9 cellular contexts compared by ENCODE assay signal in the genomic region with DNA sequence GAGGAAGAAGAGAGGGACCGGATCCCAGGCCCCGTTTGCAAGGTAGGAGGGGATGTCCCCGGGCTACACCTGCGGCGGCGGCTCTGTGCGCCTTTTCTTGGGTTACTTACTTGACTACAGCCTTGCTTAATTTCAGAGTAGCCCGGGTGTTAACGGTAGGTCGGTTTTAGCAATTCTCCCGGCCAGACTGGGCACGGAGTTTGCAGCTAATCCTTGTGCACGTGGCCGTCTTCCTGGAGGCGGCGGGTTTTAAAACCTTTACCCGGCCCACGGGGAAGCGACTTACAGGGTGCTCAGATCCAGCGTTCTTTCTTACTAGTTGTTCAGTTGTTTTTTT. TPM values are rescaled to one million over a fixed set of nuclear protein-coding genes. Genes with fewer than 3 reads are reported as not detected.
A peak's percentile ranks its signal among the peaks of the same experiment; 100 is the strongest.
DNase-seq lines count a peak whose midpoint lies in the region; ATAC-seq and TF ChIP-seq lines count a peak whose summit lies in the region.
"Had no signal": no experiment of that assay in that cellular context is flagged by ENCODE, and none has a peak within 500 bp of the region (broad histone marks: within the 10 kb centered on the region; RNA-seq: fewer than 3 reads in every experiment).

No MANE protein-coding gene starts in this region.

- H3K36me3 ChIP-seq in endodermal cell (ENCODE audit: control insufficient read depth, insufficient read depth, low read length): peaks cover 47% of the 10 kb centered on the region
- H3K36me3 ChIP-seq in rectal smooth muscle tissue (ENCODE audit: control insufficient read depth, insufficient read depth, low read length): peaks cover 8% of the 10 kb centered on the region

- no peaks in the 10 kb centered on the region for H3K27me3 ChIP-seq in HL-60 (ENCODE audit: insufficient read depth, poor library complexity, severe bottlenecking)
- no peaks in the 10 kb centered on the region for H3K27me3 ChIP-seq in endodermal cell (ENCODE audit: control insufficient read depth, insufficient read depth, low read length, poor library complexity, severe bottlenecking)
- H3K27me3 ChIP-seq in rectal smooth muscle tissue (ENCODE audit: control insufficient read depth, insufficient read depth, low read length): no peaks in the 10 kb centered on the region

- DNase-seq in HL-60 (ENCODE audit: low read depth in 1 of 2, low spot score in 1 of 2) (peak in 1 of 2 experiments; percentile 11), endodermal cell (no peak), NCI-H748 (lab: John Stamatoyannopoulos, UW; ENCODE audit: unreplicated experiment) (no peak), SIG-M5 treated with dmso at 0.1 percent for 504 hours (lab: John Stamatoyannopoulos, UW; ENCODE audit: unreplicated experiment) (no peak), epidermal melanocyte (ENCODE audit: insufficient read length, low spot score) (no peak)

- no peaks in the 10 kb centered on the region for H3K4me1 ChIP-seq in endodermal cell (ENCODE audit: control insufficient read depth, insufficient read depth, low read length)
- peaks cover 15% of the 10 kb centered on the region for H3K4me1 ChIP-seq in rectal smooth muscle tissue (ENCODE audit: control insufficient read depth, insufficient read depth, low read length)

- peak overlapping the region; percentile 87 for H3K27ac ChIP-seq in C4-2B
- H3K27ac ChIP-seq in HL-60 (replicated peaks): peak overlapping the region; percentile 93
- peak overlapping the region; percentile 92 for H3K27ac ChIP-seq in endodermal cell (ENCODE audit: low read depth, low read length)
- H3K27ac ChIP-seq in rectal smooth muscle tissue (ENCODE audit: low read depth, low read length): peak overlapping the region; percentile 68

- TF ChIP-seq CTCF in C4-2B (conservative IDR thresholded peaks at IDR 0.05): no peak
- no peak for TF ChIP-seq CTCF in HL-60 (IDR thresholded peaks at IDR 0.05; ENCODE audit: insufficient read depth, low read length)
- TF ChIP-seq CTCF in endodermal cell (conservative IDR thresholded peaks at IDR 0.05): no peak

- no peaks in the 10 kb centered on the region for H3K9me3 ChIP-seq in endodermal cell (ENCODE audit: control insufficient read depth, low read length)

- H3K27ac Mint-ChIP-seq in endodermal cell: no peak overlapping the region
- H3K27ac Mint-ChIP-seq: naive B cell had no signal

- peak; percentile 14 for ATAC-seq in GM19452 (IDR thresholded peaks at IDR 0.05; ENCODE audit: unreplicated experiment)

- H3K36me3 Mint-ChIP-seq in endodermal cell (ENCODE audit: low read depth): peaks cover 25% of the 10 kb centered on the region

- no peaks in the 10 kb centered on the region for H3K27me3 Mint-ChIP-seq in endodermal cell (ENCODE audit: insufficient read depth)
- H3K27me3 Mint-ChIP-seq: naive B cell had no signal

- H3K9ac ChIP-seq in endodermal cell (ENCODE audit: extremely low read depth, low read length, poor library complexity, severe bottlenecking) (peak overlapping the region; percentile 95), rectal smooth muscle tissue (ENCODE audit: low read length) (peak overlapping the region; percentile 84)

- H3K4me3 ChIP-seq in HL-60 (replicated peaks; ENCODE audit: insufficient read depth, low read length) (peak overlapping the region; percentile 75), endodermal cell (ENCODE audit: low read length) (peak overlapping the region; percentile 97), rectal smooth muscle tissue (ENCODE audit: low read length) (peak overlapping the region; percentile 99)

- H3K4me1 Mint-ChIP-seq in endodermal cell: peaks cover 26% of the 10 kb centered on the region

- no peak overlapping the region for H3K4me3 Mint-ChIP-seq in endodermal cell

- 0% methylated on average over 7 to 20 of the region's 20 CpGs for WGBS in endodermal cell (ENCODE audit: insufficient coverage in 1 of 2, insufficient read length in 1 of 2), 2 experiments

- no peaks in the 10 kb centered on the region for H3K9me3 Mint-ChIP-seq in endodermal cell
- H3K9me3 Mint-ChIP-seq: naive B cell had no signal

RNA-seq across cellular contexts. Expression of gene BRIX1, which starts 0.3 kb away (rescaled TPM):
- total RNA-seq in endodermal cell: 10 to 100 TPM; 46.0 to 54.7 TPM
- polyA plus RNA-seq in endodermal cell (2013, experiment 1 of 2): 45.1 TPM
- polyA plus RNA-seq in endodermal cell (2013, experiment 2 of 2): 43.8 TPM

RNA-seq across cellular contexts. Expression of gene RAD1, which starts 0.5 kb away (rescaled TPM):
- 10 to 100 TPM; 29.3 to 29.8 TPM for total RNA-seq in endodermal cell
- polyA plus RNA-seq in endodermal cell (2013, experiment 1 of 2): 37.1 TPM
- 35.3 TPM for polyA plus RNA-seq in endodermal cell (2013, experiment 2 of 2)

RNA-seq across cellular contexts. Expression of gene DNAJC21, which starts 13.5 kb away (rescaled TPM):
- total RNA-seq in endodermal cell: 10 to 100 TPM; 49.6 to 53.5 TPM
- 49.4 TPM for polyA plus RNA-seq in endodermal cell (2013, experiment 1 of 2)
- polyA plus RNA-seq in endodermal cell (2013, experiment 2 of 2): 51.5 TPM
